Comparison of ENCODE assay signal across 8 cellular contexts in the genomic region with DNA sequence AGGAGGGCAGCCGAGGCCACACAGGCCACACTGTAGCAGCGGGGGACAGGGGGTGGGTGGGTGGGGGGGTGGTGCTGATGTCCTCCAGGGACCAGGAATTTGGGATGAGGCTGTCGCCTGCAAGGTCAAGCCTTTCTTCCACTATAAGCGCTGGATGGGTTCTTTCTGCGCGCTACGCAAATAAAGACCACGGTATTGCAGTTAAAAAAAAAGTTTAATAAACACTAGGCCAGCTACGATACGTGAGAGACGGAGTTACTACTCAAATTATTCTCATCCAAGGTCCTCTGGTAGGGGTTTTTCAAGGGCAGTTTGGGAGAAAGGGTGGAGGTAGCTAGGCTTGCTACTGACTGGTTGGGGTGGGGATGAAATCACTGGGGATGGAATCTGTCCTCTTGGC. TPM values are rescaled to one million over a fixed set of nuclear protein-coding genes. Genes with fewer than 3 reads are reported as not detected.
DNase-seq lines count a peak whose midpoint lies in the region; ATAC-seq and TF ChIP-seq lines count a peak whose summit lies in the region.

No MANE protein-coding gene starts in this region.

- no peak for TF ChIP-seq CTCF in CD8-positive, alpha-beta T cell (IDR thresholded peaks at IDR 0.05)
- no peak for TF ChIP-seq CTCF in IMR-90 (conservative IDR thresholded peaks at IDR 0.05; ENCODE audit: low read depth, low read length)

- H3K23ac ChIP-seq in IMR-90 (ENCODE audit: low read depth, low read length), result no peak overlapping the region

- peaks cover 38% of the 10 kb centered on the region for H3K4me1 Mint-ChIP-seq in CD8-positive, alpha-beta T cell (ENCODE audit: low read depth)

- H3K36me3 Mint-ChIP-seq in CD8-positive, alpha-beta T cell, result peaks cover 25% of the 10 kb centered on the region

- H3K56ac ChIP-seq in IMR-90 (ENCODE audit: extremely low read depth, insufficient read depth, low read length), result no peak overlapping the region

- intact Hi-C loops in CD8-positive, alpha-beta T cell (cut with DNase I, micrococcal nuclease), result loop anchor here (2.0 to 10.0 kb wide), 4 partner anchors 14 to 190 kb away; a partner anchor contains a TSS
- intact Hi-C loops in IMR-90 (cut with micrococcal nuclease) (loop anchor here (10.0 kb wide), 1 partner anchor 130 kb away; a partner anchor contains a TSS), head of caudate nucleus (cut with DNase I) (loop anchor here (10.0 kb wide), 1 partner anchor 70 kb away; a partner anchor contains a TSS)

- in situ Hi-C loops in IMR-90 (cut with MboI; ENCODE audit: low sequenced_read_pairs), result no loop called here

- no peaks in the 10 kb centered on the region for H3K27me3 ChIP-seq in CD8-positive, alpha-beta T cell (ENCODE audit: insufficient read depth, low read length)
- H3K27me3 ChIP-seq in IMR-90 (ENCODE audit: control insufficient read depth, insufficient read depth, low read length) (no peaks in the 10 kb centered on the region), duodenal mucosa (ENCODE audit: control insufficient read depth in 1 of 2, insufficient read depth in 2 of 2, low read length in 2 of 2) (no peaks in the 10 kb centered on the region), neuron (ENCODE audit: insufficient read depth, low read length) (no peaks in the 10 kb centered on the region)

- H3K36me3 ChIP-seq in CD8-positive, alpha-beta T cell (ENCODE audit: insufficient read depth, low read length), result no peaks in the 10 kb centered on the region
- H3K36me3 ChIP-seq in IMR-90 (ENCODE audit: control insufficient read depth, insufficient read depth, low read length), result 0 out of 2 replicates have a peak, but pooled peaks cover 2% of the 10 kb centered on the region
- peaks cover 0 to 6% of the 10 kb centered on the region in 2 donors for H3K36me3 ChIP-seq in duodenal mucosa (ENCODE audit: control insufficient read depth in 1 of 2, insufficient read depth in 2 of 2, low read length in 2 of 2)
- H3K36me3 ChIP-seq in neuron (ENCODE audit: insufficient read depth, low read length), result peaks cover 14% of the 10 kb centered on the region

- H3K79me1 ChIP-seq in IMR-90 (ENCODE audit: low read depth in 1 of 2, low read length in 2 of 2), result peaks cover 8 to 27% of the 10 kb centered on the region in 2 experiments; a peak in 2 of 4 replicates

- peak overlapping the region; percentile 71; the same call in 1 of the 2 replicates for H2BK120ac ChIP-seq in IMR-90 (ENCODE audit: low read depth, low read length)

- peak overlapping the region; percentile 84; the same call in 1 of the 2 replicates for H3K14ac ChIP-seq in IMR-90 (replicated peaks; ENCODE audit: low read depth, low read length)

- peak overlapping the region; percentile 88 for H4K91ac ChIP-seq in IMR-90 (ENCODE audit: insufficient read depth, low read depth, low read length)

- peak overlapping the region; percentile 99 for H3K4me3 Mint-ChIP-seq in CD8-positive, alpha-beta T cell

- TF ChIP-seq POLR2A in IMR-90 (IDR thresholded peaks at IDR 0.05; ENCODE audit: low read depth, low read length), result no peak

- no peaks in the 10 kb centered on the region for H3K9me3 ChIP-seq in CD8-positive, alpha-beta T cell (ENCODE audit: low read length)
- H3K9me3 ChIP-seq in IMR-90 (ENCODE audit: control insufficient read depth, insufficient read depth, low read length) (no peaks in the 10 kb centered on the region), duodenal mucosa (ENCODE audit: control insufficient read depth in 1 of 2, low read length in 2 of 2) (no peaks in the 10 kb centered on the region), neuron (ENCODE audit: low read length) (peaks cover 12% of the 10 kb centered on the region)

- H2AK5ac ChIP-seq in IMR-90 (ENCODE audit: low read depth, low read length), result no peak overlapping the region

- H2AFZ ChIP-seq in IMR-90 (replicated peaks; ENCODE audit: low read length, poor library complexity) (peak overlapping the region; percentile 99), neuron (ENCODE audit: low read depth, low read length) (no peak overlapping the region)

- no TSS peak for BruUV-seq in IMR-90 (replicated peaks; lab: Mats Ljungman, UMichigan)

- no peak overlapping the region for H2BK20ac ChIP-seq in IMR-90 (ENCODE audit: low read depth, low read length)

- peak overlapping the region; percentile 82 for H3K4me3 ChIP-seq in CD8-positive, alpha-beta T cell (ENCODE audit: low read depth, low read length)
- H3K4me3 ChIP-seq in IMR-90 (ENCODE audit: insufficient read depth, low read depth, low read length) (peak overlapping the region; percentile 81), duodenal mucosa (ENCODE audit: low read depth in 1 of 2, low read length in 2 of 2) (peak overlapping the region; percentile 93 to 94), neuron (ENCODE audit: low read length) (peak overlapping the region; percentile 80)

- H2BK5ac ChIP-seq in IMR-90 (ENCODE audit: low read depth, low read length, poor library complexity, severe bottlenecking), result peak overlapping the region; percentile 87

- H3K9me1 ChIP-seq in IMR-90 (ENCODE audit: insufficient read depth, low read length), result no peaks in the 10 kb centered on the region

- CTCF ChIA-PET in CD8-positive, alpha-beta T cell (lab: Charles Lee), result no interaction called here
- CTCF ChIA-PET in IMR-90 (lab: Yijun Ruan, JAX), result no interaction called here

- H4K5ac ChIP-seq in IMR-90 (ENCODE audit: low read depth, low read length), result peak overlapping the region; percentile 97

- peaks cover 16% of the 10 kb centered on the region for H3K4me1 ChIP-seq in CD8-positive, alpha-beta T cell (ENCODE audit: insufficient read depth, low read length)
- H3K4me1 ChIP-seq in IMR-90 (ENCODE audit: control insufficient read depth, insufficient read depth, low read length) (peaks cover 3% of the 10 kb centered on the region), duodenal mucosa (ENCODE audit: control insufficient read depth in 1 of 2, insufficient read depth in 2 of 2, low read length in 2 of 2) (peaks cover 10 to 15% of the 10 kb centered on the region in 2 donors), neuron (ENCODE audit: insufficient read depth, low read length) (peaks cover 5% of the 10 kb centered on the region)

- H2BK15ac ChIP-seq in IMR-90 (ENCODE audit: low read depth, low read length), result no peak overlapping the region; the same call in 2 of the 3 replicates

- no peaks in the 10 kb centered on the region for H3K9me3 Mint-ChIP-seq in CD8-positive, alpha-beta T cell

- H3K18ac ChIP-seq in IMR-90 (ENCODE audit: low read depth, low read length), result peak overlapping the region; percentile 57; the same call in 1 of the 2 replicates

- peak overlapping the region; percentile 93 for H3K4me2 ChIP-seq in IMR-90 (ENCODE audit: low read depth, low read length)

- peak overlapping the region; percentile 75 for H3K27ac ChIP-seq in CD8-positive, alpha-beta T cell (ENCODE audit: low read depth, low read length)
- H3K27ac ChIP-seq in IMR-90 (ENCODE audit: insufficient read depth, low read length) (peak overlapping the region; percentile 88), duodenal mucosa (ENCODE audit: low read depth, low read length) (peak overlapping the region; percentile 58)

- H3K9ac ChIP-seq in IMR-90 (ENCODE audit: low read depth, low read length) (peak overlapping the region; percentile 85), duodenal mucosa (ENCODE audit: low read depth in 1 of 2, low read length in 2 of 2) (peak overlapping the region in 1 of 2 donors; percentile 88)

- H2AK9ac ChIP-seq in IMR-90 (replicated peaks; ENCODE audit: low read depth, low read length, poor library complexity), result peak overlapping the region; percentile 91

- dilution Hi-C loops in IMR-90 (cut with HindIII; ENCODE audit: low sequenced_read_pairs, unreplicated experiment), result no loop called here

- POLR2A ChIA-PET in CD8-positive, alpha-beta T cell (lab: Charles Lee), result interaction anchor here (0.6 to 2.0 kb wide), 5 partner anchors 17 to 132 kb away, joined by 3 to 16 read pairs (median 4); a partner anchor contains a TSS
- POLR2A ChIA-PET in IMR-90 (lab: Charles Lee; ENCODE audit: unreplicated experiment), result no interaction called here

- no peaks in the 10 kb centered on the region for H4K20me1 ChIP-seq in IMR-90 (ENCODE audit: insufficient read depth, low read length)

- peak overlapping the region; percentile 98 for H3K27ac Mint-ChIP-seq in CD8-positive, alpha-beta T cell

- peak overlapping the region; percentile 90; the same call in 1 of the 2 replicates for H3K4ac ChIP-seq in IMR-90 (ENCODE audit: low read depth, low read length)

- no peak for DNase-seq in CD8-positive, alpha-beta T cell
- DNase-seq in IMR-90 (no peak), HT-29 (ENCODE audit: low spot score) (no peak), GDM1 (lab: John Stamatoyannopoulos, UW) (no peak), SHP77 (lab: John Stamatoyannopoulos, UW) (no peak), head of caudate nucleus (no peak)

- no peak for TF ChIP-seq RAD21 in IMR-90 (IDR thresholded peaks at IDR 0.05; ENCODE audit: low read length)

- no peaks in the 10 kb centered on the region for H3K27me3 Mint-ChIP-seq in CD8-positive, alpha-beta T cell (ENCODE audit: low read depth)

- H4K8ac ChIP-seq in IMR-90 (ENCODE audit: low read depth in 2 of 2, low read length in 2 of 2), result peak overlapping the region; percentile 99

- ATAC-seq in CD8-positive, alpha-beta T cell, result no peak
- ATAC-seq in IMR-90 (ENCODE audit: low read depth), result no peak; the same call in 1 of the 2 replicates

- no CpG with 5 or more reads among the region's 11 CpGs for WGBS in IMR-90 (ENCODE audit: extremely low coverage in 2 of 2, insufficient read length in 1 of 2), 2 experiments

TF ChIP-seq in IMR-90, 13 proteins besides CTCF, POLR2A, EP300 and RAD21:
- TF ChIP-seq MAZ (IDR thresholded peaks at IDR 0.05; ENCODE audit: borderline replicate concordance, low read depth, low read length) (no peak), BHLHE40 (IDR thresholded peaks at IDR 0.05; ENCODE audit: low read depth, low read length) (no peak), MXI1 (IDR thresholded peaks at IDR 0.05; ENCODE audit: borderline replicate concordance, low read depth, low read length) (no peak), CHD1 (IDR thresholded peaks at IDR 0.05; ENCODE audit: low read depth, low read length) (no peak), RFX5 (IDR thresholded peaks at IDR 0.05; ENCODE audit: low read depth, low read length) (no peak)

RNA-seq across cellular contexts. Expression of a gene that starts 0.5 kb away (rescaled TPM):
- 10 to 100 TPM; 21.9 to 22.0 TPM for total RNA-seq in CD8-positive, alpha-beta T cell
- 6.1 and 6.6 TPM in 2 replicates for total RNA-seq in IMR-90 (2012; rRNA removed)
- polyA plus RNA-seq in IMR-90 (2012; rRNA removed), result 2.6 and 3.5 TPM in 2 replicates
- polyA plus RNA-seq in IMR-90 (2012; cell fraction: cytosol; rRNA removed), result 0.56 and 1.5 TPM in 2 replicates
- 1.5 and 9.5 TPM in 2 replicates for polyA plus RNA-seq in IMR-90 (2012; cell fraction: nucleus; rRNA removed; ENCODE audit: low replicate concordance)
- total RNA-seq in HT-29 (2014; rRNA removed; shearing (Covaris generic)), result 0.94 and 3.0 TPM in 2 replicates

RNA-seq across cellular contexts. Expression of a gene that starts 38.2 kb away (rescaled TPM):
- 1 to 10 TPM; 2.2 to 2.5 TPM for total RNA-seq in CD8-positive, alpha-beta T cell
- 2.0 and 3.1 TPM in 2 replicates for total RNA-seq in IMR-90 (2012; rRNA removed)
- polyA plus RNA-seq in IMR-90 (2012; rRNA removed), result 1.2 and 1.3 TPM in 2 replicates
- polyA plus RNA-seq in IMR-90 (2012; cell fraction: cytosol; rRNA removed), result 0.62 and 1.00 TPM in 2 replicates
- 0.40 and 0.93 TPM in 2 replicates for polyA plus RNA-seq in IMR-90 (2012; cell fraction: nucleus; rRNA removed; ENCODE audit: low replicate concordance)
- 0.25 and 0.70 TPM in 2 replicates for total RNA-seq in HT-29 (2014; rRNA removed; shearing (Covaris generic))
